10 cellular contexts compared by ENCODE assay signal in the genomic region with DNA sequence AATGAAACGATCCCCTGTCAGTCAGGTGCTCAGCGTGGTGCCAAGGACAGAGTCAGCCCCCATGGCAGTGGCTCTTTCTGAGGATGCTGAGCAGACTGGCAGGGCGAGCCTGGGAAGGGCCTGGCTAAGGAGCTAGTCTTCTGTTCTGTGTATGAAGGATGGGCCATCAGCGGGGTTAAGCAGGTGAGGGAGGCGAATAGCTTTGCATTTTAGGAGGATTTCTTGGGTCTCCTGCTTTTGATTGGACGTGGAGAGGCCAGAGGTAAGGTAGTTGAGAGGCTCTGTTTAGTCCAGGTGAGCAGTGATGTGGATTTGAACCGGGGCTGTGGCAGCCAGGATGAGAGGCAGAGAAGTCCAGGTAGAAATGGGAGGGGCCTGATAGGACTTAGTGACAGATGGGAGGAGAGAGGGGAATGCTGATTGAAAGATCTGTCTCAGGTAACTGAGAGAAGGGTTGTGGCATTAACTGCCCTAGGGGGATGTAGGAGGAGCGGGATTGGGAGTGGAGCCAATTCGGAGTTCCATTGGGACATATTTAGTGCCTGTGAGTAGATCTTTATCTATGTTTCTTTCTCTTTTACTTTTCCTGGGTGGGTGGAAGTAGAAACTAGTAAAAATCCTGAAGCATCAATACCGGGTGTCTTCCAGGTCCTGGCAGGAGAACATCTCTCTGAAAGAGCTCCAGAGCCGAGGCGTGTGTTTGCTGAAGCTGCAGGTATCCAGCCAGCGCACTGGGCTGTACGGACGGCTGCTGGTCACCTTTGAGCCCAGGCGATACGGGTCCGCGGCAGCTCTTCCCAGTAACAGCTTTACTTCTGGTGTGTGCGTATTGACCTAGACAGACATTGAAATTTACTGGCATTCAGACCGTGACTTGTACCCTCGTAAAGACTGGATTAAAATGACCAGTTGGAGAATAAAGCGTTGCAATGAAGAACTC. TPM values are rescaled to one million over a fixed set of nuclear protein-coding genes. Genes with fewer than 3 reads are reported as not detected.
DNase-seq lines count a peak whose midpoint lies in the region; ATAC-seq, FAIRE-seq and TF ChIP-seq lines count a peak whose summit lies in the region.
"Had no signal": no experiment of that assay in that cellular context is flagged by ENCODE, and none has a peak within 500 bp of the region (broad histone marks: within the 10 kb centered on the region; RNA-seq: fewer than 3 reads in every experiment).

No MANE protein-coding gene starts in this region.

- H3K9ac ChIP-seq in liver (ENCODE audit: low read depth in 1 of 2, low read length in 2 of 2) = peak overlapping the region in 1 of 2 donors; percentile 11

- no peaks in the 10 kb centered on the region for H3K9me3 Mint-ChIP-seq in stimulated activated naive CD8-positive, alpha-beta T cell treated with anti-CD3 and anti-CD28 coated beads, Interleukin-15, Interleukin-2, amounts not matched to agents 100 ng/mL and 50 ng/mL, for 24 hours
- H3K9me3 Mint-ChIP-seq in activated T-helper 1 cell treated with anti-CD3 and anti-CD28 coated beads, Interleukin-12 subunit alpha, Interleukin-12 subunit beta, Interleukin-2, Interleukin-4 antibody, amounts not matched to agents 30 ng/mL and 10 ng/mL and 1 ng/mL, durations not matched to agents 14 hours and 24 hours and 36 hours = no peaks in the 10 kb centered on the region

- H3K27me3 Mint-ChIP-seq in stimulated activated naive CD8-positive, alpha-beta T cell treated with anti-CD3 and anti-CD28 coated beads, Interleukin-15, Interleukin-2, amounts not matched to agents 100 ng/mL and 50 ng/mL, for 24 hours = no peaks in the 10 kb centered on the region
- H3K27me3 Mint-ChIP-seq in activated T-helper 1 cell treated with anti-CD3 and anti-CD28 coated beads, Interleukin-12 subunit alpha, Interleukin-12 subunit beta, Interleukin-2, Interleukin-4 antibody, amounts not matched to agents 30 ng/mL and 10 ng/mL and 1 ng/mL, durations not matched to agents 14 hours and 24 hours and 36 hours (ENCODE audit: insufficient read depth) = no peaks in the 10 kb centered on the region

- peak overlapping the region in 1 of 3 donors; percentile 5 for H3K4me3 ChIP-seq in liver (ENCODE audit: low read depth in 1 of 3, low read length in 3 of 3)

- TF ChIP-seq CTCF in liver (IDR thresholded peaks at IDR 0.05; ENCODE audit: low read depth, low read length, missing input control) = no peak

- no peak for ATAC-seq in stimulated activated naive CD8-positive, alpha-beta T cell treated with anti-CD3 and anti-CD28 coated beads, Interleukin-15, Interleukin-2, amounts not matched to agents 100 U/mL and 50 U/mL, for 24 hours
- ATAC-seq in HG02938 (IDR thresholded peaks at IDR 0.05; ENCODE audit: unreplicated experiment) = no peak
- ATAC-seq: foreskin keratinocyte had no signal

- peaks cover 0 to 23% (median 18%) of the 10 kb centered on the region in 4 donors for H3K36me3 ChIP-seq in liver (ENCODE audit: control insufficient read depth in 4 of 4, insufficient read depth in 3 of 4, low read depth in 1 of 4, low read length in 3 of 4)

- H3K27ac ChIP-seq in liver (ENCODE audit: low read depth in 1 of 2, low read length in 2 of 2) = no peak overlapping the region
- H3K27ac ChIP-seq: foreskin keratinocyte had no signal

- peaks cover 4 to 30% (median 24%) of the 10 kb centered on the region in 4 donors for H3K4me1 ChIP-seq in liver (ENCODE audit: control insufficient read depth in 4 of 4, insufficient read depth in 4 of 4, low read length in 3 of 4)

- TF ChIP-seq RAD21 in liver (IDR thresholded peaks at IDR 0.05) = peak in 1 of 2 donors; percentile 24

- no peak for FAIRE-seq in frontal cortex (lab: Jason Lieb, UNC)

- H3K9me3 ChIP-seq in liver (ENCODE audit: control insufficient read depth in 4 of 4, low read length in 3 of 4) = no peaks in the 10 kb centered on the region

- intact Hi-C loops in activated T-helper 1 cell treated with anti-CD3 and anti-CD28 coated beads, Interleukin-12 subunit alpha, Interleukin-12 subunit beta, Interleukin-2, Interleukin-4 antibody, amounts not matched to agents 30 ng/mL and 10 ng/mL and 1 ng/mL, durations not matched to agents 14 hours and 24 hours and 36 hours (cut with micrococcal nuclease) = no loop called here

- peak overlapping the region; percentile 72 for H3K27ac Mint-ChIP-seq in stimulated activated naive CD8-positive, alpha-beta T cell treated with anti-CD3 and anti-CD28 coated beads, Interleukin-15, Interleukin-2, amounts not matched to agents 100 ng/mL and 50 ng/mL, for 24 hours
- H3K27ac Mint-ChIP-seq in activated T-helper 1 cell treated with anti-CD3 and anti-CD28 coated beads, Interleukin-12 subunit alpha, Interleukin-12 subunit beta, Interleukin-2, Interleukin-4 antibody, amounts not matched to agents 30 ng/mL and 10 ng/mL and 1 ng/mL, durations not matched to agents 14 hours and 24 hours and 36 hours = no peak overlapping the region

- peaks cover 32% of the 10 kb centered on the region for H3K36me3 Mint-ChIP-seq in stimulated activated naive CD8-positive, alpha-beta T cell treated with anti-CD3 and anti-CD28 coated beads, Interleukin-15, Interleukin-2, amounts not matched to agents 100 ng/mL and 50 ng/mL, for 24 hours (ENCODE audit: low read depth)
- H3K36me3 Mint-ChIP-seq in activated T-helper 1 cell treated with anti-CD3 and anti-CD28 coated beads, Interleukin-12 subunit alpha, Interleukin-12 subunit beta, Interleukin-2, Interleukin-4 antibody, amounts not matched to agents 30 ng/mL and 10 ng/mL and 1 ng/mL, durations not matched to agents 14 hours and 24 hours and 36 hours (ENCODE audit: low read depth) = peaks cover 20% of the 10 kb centered on the region

- no peak for DNase-seq in stimulated activated naive CD8-positive, alpha-beta T cell treated with anti-CD3 and anti-CD28 coated beads, Interleukin-15, Interleukin-2, amounts not matched to agents 100 U/mL and 50 U/mL, for 24 hours
- DNase-seq in activated T-helper 1 cell treated with anti-CD3 and anti-CD28 coated beads, Interleukin-12 subunit alpha, Interleukin-12 subunit beta, Interleukin-2, Interleukin-4 antibody, amounts not matched to agents 30 ng/mL and 10 ng/mL and 1 ng/mL, durations not matched to agents 14 hours and 24 hours and 36 hours (ENCODE audit: low spot score) = no peak
- DNase-seq in frontal cortex (ENCODE audit: low spot score in 2 of 2) (no peak), NCI-H2081 treated with DMSO at 0.1 percent for 48 hours (lab: John Stamatoyannopoulos, UW) (no peak), NCI-H345 (lab: John Stamatoyannopoulos, UW) (no peak)
- DNase-seq: foreskin keratinocyte, nucleus accumbens had no signal

- 55% methylated on average over 23 of the region's 23 CpGs for WGBS in liver

- peaks cover 33% of the 10 kb centered on the region for H3K4me1 Mint-ChIP-seq in stimulated activated naive CD8-positive, alpha-beta T cell treated with anti-CD3 and anti-CD28 coated beads, Interleukin-15, Interleukin-2, amounts not matched to agents 100 ng/mL and 50 ng/mL, for 24 hours (ENCODE audit: low read depth)
- H3K4me1 Mint-ChIP-seq in activated T-helper 1 cell treated with anti-CD3 and anti-CD28 coated beads, Interleukin-12 subunit alpha, Interleukin-12 subunit beta, Interleukin-2, Interleukin-4 antibody, amounts not matched to agents 30 ng/mL and 10 ng/mL and 1 ng/mL, durations not matched to agents 14 hours and 24 hours and 36 hours (ENCODE audit: low read depth) = peaks cover 42% of the 10 kb centered on the region

- H3K4me3 Mint-ChIP-seq in stimulated activated naive CD8-positive, alpha-beta T cell treated with anti-CD3 and anti-CD28 coated beads, Interleukin-15, Interleukin-2, amounts not matched to agents 100 ng/mL and 50 ng/mL, for 24 hours = peak overlapping the region; percentile 96
- peak overlapping the region; percentile 96 for H3K4me3 Mint-ChIP-seq in activated T-helper 1 cell treated with anti-CD3 and anti-CD28 coated beads, Interleukin-12 subunit alpha, Interleukin-12 subunit beta, Interleukin-2, Interleukin-4 antibody, amounts not matched to agents 30 ng/mL and 10 ng/mL and 1 ng/mL, durations not matched to agents 14 hours and 24 hours and 36 hours

- no peaks in the 10 kb centered on the region for H3K27me3 ChIP-seq in liver (ENCODE audit: control insufficient read depth in 4 of 4, insufficient read depth in 4 of 4, low read length in 3 of 4)
- H3K27me3 ChIP-seq: foreskin keratinocyte had no signal

TF ChIP-seq in liver, 16 proteins besides CTCF, POLR2A, EP300 and RAD21:
- TF ChIP-seq GABPA (IDR thresholded peaks at IDR 0.05 in 1 of 2, conservative IDR thresholded peaks at IDR 0.05 in 1 of 2) = no peak
- TF ChIP-seq, protein P1, sequence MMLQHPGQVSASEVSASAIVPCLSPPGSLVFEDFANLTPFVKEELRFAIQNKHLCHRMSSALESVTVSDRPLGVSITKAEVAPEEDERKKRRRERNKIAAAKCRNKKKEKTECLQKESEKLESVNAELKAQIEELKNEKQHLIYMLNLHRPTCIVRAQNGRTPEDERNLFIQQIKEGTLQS (IDR thresholded peaks at IDR 0.05) = no peak
- TF ChIP-seq TAF1 (conservative IDR thresholded peaks at IDR 0.05) = no peak
- peak; percentile 20 for TF ChIP-seq HNF4G (IDR thresholded peaks at IDR 0.05)
- TF ChIP-seq HNF4A (conservative IDR thresholded peaks at IDR 0.05) = peak; percentile 24 to 37
- TF ChIP-seq EGR1 (IDR thresholded peaks at IDR 0.05; ENCODE audit: low read depth in 2 of 2) = no peak
- peak; percentile 10 for TF ChIP-seq SP1 (IDR thresholded peaks at IDR 0.05)

RNA-seq across cellular contexts. Expression of a gene that starts 2.0 kb away (rescaled TPM):
- total RNA-seq in activated T-helper 1 cell treated with anti-CD3 and anti-CD28 coated beads, Interleukin-12 subunit alpha, Interleukin-12 subunit beta, Interleukin-2, Interleukin-4 antibody, amounts not matched to agents 30 ng/mL and 10 ng/mL and 1 ng/mL, durations not matched to agents 14 hours and 24 hours and 36 hours = 39.0 and 42.3 TPM in 2 replicates
- total RNA-seq in liver = 10 to 100 TPM in 1 of 2 donors, 1 to 10 TPM in 1; 6.1 to 14.0 TPM
- 1 to 10 TPM; 5.7 to 7.8 TPM for polyA plus RNA-seq in liver
- total RNA-seq in frontal cortex = 10.2 TPM

RNA-seq across cellular contexts. Expression of a gene that starts 2.1 kb away (rescaled TPM):
- 121 and 122 TPM in 2 replicates for total RNA-seq in activated T-helper 1 cell treated with anti-CD3 and anti-CD28 coated beads, Interleukin-12 subunit alpha, Interleukin-12 subunit beta, Interleukin-2, Interleukin-4 antibody, amounts not matched to agents 30 ng/mL and 10 ng/mL and 1 ng/mL, durations not matched to agents 14 hours and 24 hours and 36 hours
- total RNA-seq in liver (10 to 100 TPM; 22.3 to 22.8 TPM), frontal cortex (51.0 TPM)
- polyA plus RNA-seq in liver = 10 to 100 TPM; 48.1 to 76.8 TPM
